Comparison of ENCODE assay signal across 8 cellular contexts in genomic region chr12:118035194-118036041, GRCh38. TPM values are rescaled to one million over a fixed set of nuclear protein-coding genes. Genes with fewer than 3 reads are reported as not detected.
DNase-seq lines count a peak whose midpoint lies in the region; ATAC-seq and TF ChIP-seq lines count a peak whose summit lies in the region.

No MANE protein-coding gene starts in this region.

- CTCF ChIA-PET in naive thymus-derived CD4-positive, alpha-beta T cell (lab: Charles Lee) = no interaction called here

- peak overlapping the region; percentile 92 for H3K27ac Mint-ChIP-seq in activated naive CD8-positive, alpha-beta T cell treated with anti-CD3 and anti-CD28 coated beads for 36 hours
- H3K27ac Mint-ChIP-seq in naive thymus-derived CD4-positive, alpha-beta T cell = peak overlapping the region in 6 of 9 donors; percentile 3 to 73 (median 48)
- H3K27ac Mint-ChIP-seq in CD14-positive monocyte = peak overlapping the region in 1 of 7 donors; percentile 7

- no peaks in the 10 kb centered on the region for H3K9me3 ChIP-seq in naive thymus-derived CD4-positive, alpha-beta T cell (ENCODE audit: control insufficient read depth in 2 of 3, low read length in 3 of 3)

- intact Hi-C loops in naive thymus-derived CD4-positive, alpha-beta T cell (cut with micrococcal nuclease) = no loop called here
- intact Hi-C loops in CD14-positive monocyte (cut with micrococcal nuclease) = no loop called here

- H3K4me1 ChIP-seq in naive thymus-derived CD4-positive, alpha-beta T cell (ENCODE audit: control insufficient read depth in 2 of 2, insufficient read depth in 2 of 2, low read length in 2 of 2) = no peaks in the 10 kb centered on the region

- no peak overlapping the region for H3K4me3 ChIP-seq in naive thymus-derived CD4-positive, alpha-beta T cell (ENCODE audit: low read length)

- TF ChIP-seq CTCF in CD14-positive monocyte (IDR thresholded peaks at IDR 0.05) = no peak

- no peak overlapping the region for H3K27ac ChIP-seq in naive thymus-derived CD4-positive, alpha-beta T cell (ENCODE audit: low read depth, low read length)

- peaks cover 42% of the 10 kb centered on the region for H3K4me1 Mint-ChIP-seq in activated naive CD8-positive, alpha-beta T cell treated with anti-CD3 and anti-CD28 coated beads for 36 hours
- peaks cover 0 to 28% (median 0%) of the 10 kb centered on the region in 7 donors for H3K4me1 Mint-ChIP-seq in naive thymus-derived CD4-positive, alpha-beta T cell
- H3K4me1 Mint-ChIP-seq in CD14-positive monocyte = peaks cover 1% of the 10 kb centered on the region

- H3K4me3 Mint-ChIP-seq in activated naive CD8-positive, alpha-beta T cell treated with anti-CD3 and anti-CD28 coated beads for 36 hours = peak overlapping the region; percentile 7
- no peak overlapping the region for H3K4me3 Mint-ChIP-seq in naive thymus-derived CD4-positive, alpha-beta T cell
- no peak overlapping the region for H3K4me3 Mint-ChIP-seq in CD14-positive monocyte

- H3K36me3 Mint-ChIP-seq in activated naive CD8-positive, alpha-beta T cell treated with anti-CD3 and anti-CD28 coated beads for 36 hours = peaks cover 64% of the 10 kb centered on the region
- H3K36me3 Mint-ChIP-seq in naive thymus-derived CD4-positive, alpha-beta T cell = peaks cover 4 to 46% (median 13%) of the 10 kb centered on the region in 5 donors
- H3K36me3 Mint-ChIP-seq in CD14-positive monocyte = peaks cover 74 to 92% of the 10 kb centered on the region in 2 donors

- POLR2A ChIA-PET in naive thymus-derived CD4-positive, alpha-beta T cell (lab: Charles Lee) = interaction anchor here (0.5 kb wide), 1 partner anchor 67 kb away, joined by 4 read pairs; no protein-coding TSS in a partner anchor

- peaks cover 7 to 79% (median 19%) of the 10 kb centered on the region in 3 experiments for H3K36me3 ChIP-seq in naive thymus-derived CD4-positive, alpha-beta T cell (ENCODE audit: control insufficient read depth in 2 of 3, insufficient read depth in 3 of 3, low read length in 3 of 3)

- H3K9me3 Mint-ChIP-seq in activated naive CD8-positive, alpha-beta T cell treated with anti-CD3 and anti-CD28 coated beads for 36 hours = peaks cover 2% of the 10 kb centered on the region
- no peaks in the 10 kb centered on the region for H3K9me3 Mint-ChIP-seq in naive thymus-derived CD4-positive, alpha-beta T cell
- peaks cover 0 to 3% (median 0%) of the 10 kb centered on the region in 7 donors for H3K9me3 Mint-ChIP-seq in CD14-positive monocyte

- peak; percentile 27 to 29 for DNase-seq in SHP77 (lab: John Stamatoyannopoulos, UW)
- DNase-seq in SHP77 treated with DMSO at 0.1 percent for 48 hours (lab: John Stamatoyannopoulos, UW) = no peak
- DNase-seq in activated naive CD8-positive, alpha-beta T cell treated with anti-CD3 and anti-CD28 coated beads for 36 hours = no peak
- DNase-seq in naive thymus-derived CD4-positive, alpha-beta T cell = peak in 1 of 9 donors; percentile 32
- no peak for DNase-seq in NCI-H1436 treated with DMSO at 0.1 percent for 48 hours (lab: John Stamatoyannopoulos, UW)
- DNase-seq in CD14-positive monocyte (ENCODE audit: low spot score) = no peak

- ATAC-seq in GM21381 (IDR thresholded peaks at IDR 0.05; ENCODE audit: unreplicated experiment) = peak; percentile 88
- peak; percentile 75 for ATAC-seq in HG03520 (IDR thresholded peaks at IDR 0.05; ENCODE audit: unreplicated experiment)
- no peak for ATAC-seq in naive thymus-derived CD4-positive, alpha-beta T cell

- H3K27me3 Mint-ChIP-seq in activated naive CD8-positive, alpha-beta T cell treated with anti-CD3 and anti-CD28 coated beads for 36 hours = no peaks in the 10 kb centered on the region
- H3K27me3 Mint-ChIP-seq in naive thymus-derived CD4-positive, alpha-beta T cell = no peaks in the 10 kb centered on the region
- H3K27me3 Mint-ChIP-seq in CD14-positive monocyte (ENCODE audit: low read depth in 3 of 3) = no peaks in the 10 kb centered on the region

- no peaks in the 10 kb centered on the region for H3K27me3 ChIP-seq in naive thymus-derived CD4-positive, alpha-beta T cell (ENCODE audit: control insufficient read depth in 2 of 2, insufficient read depth in 2 of 2, low read length in 2 of 2)

RNA-seq across cellular contexts. Expression of gene RFC5, which starts 18.9 kb away (rescaled TPM):
- 10 to 100 TPM; 71.7 to 72.5 TPM for total RNA-seq in activated naive CD8-positive, alpha-beta T cell treated with anti-CD3 and anti-CD28 coated beads for 36 hours
- 10 to 100 TPM in 3 of 5 experiments, 1 to 10 TPM in 2; 6.3 to 40.3 (median 15.6) TPM for total RNA-seq in naive thymus-derived CD4-positive, alpha-beta T cell
- polyA plus RNA-seq in naive thymus-derived CD4-positive, alpha-beta T cell = 10 to 100 TPM; 19.0 to 20.5 TPM
- polyA plus RNA-seq in CD14-positive monocyte = 1 to 10 TPM; 6.6 to 7.5 TPM

RNA-seq across cellular contexts. Expression of gene WSB2, which starts 25.6 kb away (rescaled TPM):
- total RNA-seq in activated naive CD8-positive, alpha-beta T cell treated with anti-CD3 and anti-CD28 coated beads for 36 hours = 10 to 100 TPM; 37.7 to 41.6 TPM
- 10 to 100 TPM; 12.2 to 52.2 (median 19.1) TPM for total RNA-seq in naive thymus-derived CD4-positive, alpha-beta T cell
- 10 to 100 TPM; 10.2 to 10.6 TPM for polyA plus RNA-seq in naive thymus-derived CD4-positive, alpha-beta T cell
- 10 to 100 TPM; 25.4 to 36.3 TPM for polyA plus RNA-seq in CD14-positive monocyte

Comparison
In these comparisons a context has a peak if more than half of its experiments do, and no peak if none do; other contexts are left out.
1. DNase-seq: peak in SHP77 (2 of 2); none in SHP77 treated with DMSO at 0.1 percent for 48 hours (single experiment), activated naive CD8-positive, alpha-beta T cell treated with anti-CD3 and anti-CD28 coated beads for 36 hours (single experiment), NCI-H1436 treated with DMSO at 0.1 percent for 48 hours (single experiment) and CD14-positive monocyte (single experiment).